ENCODE assay signal across 19 cellular contexts in genomic region chr3:117563063-117563462, GRCh38.
DNase-seq lines count a peak whose midpoint lies in the region.
"Had no signal": no experiment of that assay in that cellular context is flagged by ENCODE, and none has a peak within 500 bp of the region (broad histone marks: within the 10 kb centered on the region; RNA-seq: fewer than 3 reads in every experiment).

No MANE protein-coding gene starts in this region.

- peak; percentile 12 for DNase-seq in AG08396 (ENCODE audit: low spot score)
- peak; percentile 42 for DNase-seq in astrocyte of the hippocampus (ENCODE audit: low read depth, low spot score)
- DNase-seq in iris pigment epithelial cell (ENCODE audit: low read depth) = peak; percentile 0
- peak; percentile 26 for DNase-seq in renal cortical epithelial cell (ENCODE audit: low read depth)
- no peak for DNase-seq in stimulated activated CD4-positive, alpha-beta T cell treated with anti-CD3 and anti-CD28 coated beads, Interleukin-2, amount 100 ng/mL, for 48 hours
- no peak for DNase-seq in NCI-H1417 (lab: John Stamatoyannopoulos, UW)
- DNase-seq in NCI-H1694 (lab: John Stamatoyannopoulos, UW) = no peak
- DNase-seq: CD4-positive, alpha-beta T cell; COR-L47; DMS79 treated with DMSO at 0.1 percent for 48 hours; H9; HFFc6; MG63; NCI-H1417 treated with DMSO at 0.1 percent for 48 hours; NCI-H2029 treated with DMSO at 0.1 percent for 48 hours; NCI-H226; NCI-H526; Peyer's patch; SJCRH30 had no signal

Comparison
In these comparisons a context has a peak if more than half of its experiments do, and no peak if none do; other contexts are left out.
1. DNase-seq: peak in AG08396 (single experiment), astrocyte of the hippocampus (single experiment), iris pigment epithelial cell (single experiment) and renal cortical epithelial cell (single experiment); none in stimulated activated CD4-positive, alpha-beta T cell treated with anti-CD3 and anti-CD28 coated beads, Interleukin-2, amount 100 ng/mL, for 48 hours (0 of 2), NCI-H1417 (0 of 3) and NCI-H1694 (single experiment).